22 cellular contexts compared by ENCODE assay signal in the genomic region with DNA sequence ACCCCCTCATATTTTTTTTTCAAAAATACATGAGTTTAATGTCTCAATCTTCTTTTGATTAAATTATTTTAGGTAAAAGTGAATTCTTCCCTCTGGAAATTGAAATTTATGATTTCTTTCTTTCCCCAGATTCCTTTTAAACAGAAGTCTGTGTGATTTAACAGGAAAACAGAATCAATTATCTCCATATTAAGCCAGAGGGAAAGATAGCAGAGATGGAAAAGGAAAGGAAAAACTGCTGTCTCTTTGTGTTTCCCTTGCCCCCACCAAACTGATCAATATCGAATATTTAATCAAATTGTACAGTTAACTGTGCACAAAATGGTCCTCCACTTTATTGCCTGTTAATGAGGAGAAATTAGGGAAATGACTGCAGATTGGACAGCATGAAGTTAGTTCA.
DNase-seq lines count a peak whose midpoint lies in the region; TF ChIP-seq lines count a peak whose summit lies in the region.
"Had no signal": no experiment of that assay in that cellular context is flagged by ENCODE, and none has a peak within 500 bp of the region (broad histone marks: within the 10 kb centered on the region; RNA-seq: fewer than 3 reads in every experiment).

No MANE protein-coding gene starts in this region.

- no peaks in the 10 kb centered on the region; the same call in 1 of the 2 replicates for H3K9me2 ChIP-seq in SK-N-SH

- H3F3A ChIP-seq in SK-N-SH (replicated peaks; ENCODE audit: insufficient read depth), result no peaks in the 10 kb centered on the region
- H3F3A ChIP-seq in smooth muscle cell (ENCODE audit: low read depth), result peaks cover 5% of the 10 kb centered on the region

- H3K27ac ChIP-seq in SK-N-SH (ENCODE audit: low read depth in 2 of 2, low read length in 1 of 2), result peak overlapping the region in 1 of 2 experiments; percentile 68; a peak in 1 of 4 replicates
- peak overlapping the region; percentile 9 for H3K27ac ChIP-seq in smooth muscle cell (ENCODE audit: low read depth)
- H3K27ac ChIP-seq in caudate nucleus (ENCODE audit: low read depth, low read length), result no peak overlapping the region
- H3K27ac ChIP-seq: 22Rv1, A549, BLaER1 had no signal

- TF ChIP-seq CTCF in BE2C (IDR thresholded peaks at IDR 0.05; ENCODE audit: low read depth, low read length) (no peak), SK-N-SH (IDR thresholded peaks at IDR 0.05) (no peak), smooth muscle cell (IDR thresholded peaks at IDR 0.05; ENCODE audit: borderline replicate concordance, insufficient read depth, poor library complexity, severe bottlenecking) (no peak)

- no peak overlapping the region for H3K4me3 ChIP-seq in BE2C (ENCODE audit: low read depth, low read length)
- no peak overlapping the region for H3K4me3 ChIP-seq in SK-N-SH (ENCODE audit: low read depth in 2 of 2, low read length in 1 of 2)
- H3K4me3 ChIP-seq in smooth muscle cell, result no peak overlapping the region
- H3K4me3 ChIP-seq: A549, BLaER1, GM12878 had no signal

- no peaks in the 10 kb centered on the region for H4K20me1 ChIP-seq in SK-N-SH (ENCODE audit: insufficient read depth)
- peaks cover 92% of the 10 kb centered on the region for H4K20me1 ChIP-seq in smooth muscle cell (ENCODE audit: low read depth)
- H4K20me1 ChIP-seq: BLaER1 had no signal

- POLR2A ChIA-PET in SK-N-SH (lab: Yijun Ruan, JAX), result no interaction called here

- H3K36me3 ChIP-seq in BE2C (no peaks in the 10 kb centered on the region), SK-N-SH (replicated peaks in 1 of 2; ENCODE audit: control insufficient read depth in 1 of 2, insufficient read depth in 2 of 2, low read length in 1 of 2) (no peaks in the 10 kb centered on the region), smooth muscle cell (ENCODE audit: low read depth) (no peaks in the 10 kb centered on the region)
- H3K36me3 ChIP-seq: BLaER1 had no signal

- CTCF ChIA-PET in SK-N-SH (lab: Yijun Ruan, JAX), result interaction anchor here (0.7 kb wide), 1 partner anchor 9 kb away, joined by 3 read pairs; no protein-coding TSS in a partner anchor

- TF ChIP-seq RAD21 in SK-N-SH (IDR thresholded peaks at IDR 0.05; ENCODE audit: low read length), result 0 out of 2 replicates have a peak, but pooled peaks have one; percentile 2

- no peaks in the 10 kb centered on the region for H3K27me3 ChIP-seq in BE2C
- H3K27me3 ChIP-seq in SK-N-SH (ENCODE audit: insufficient read depth), result no peaks in the 10 kb centered on the region
- no peaks in the 10 kb centered on the region for H3K27me3 ChIP-seq in smooth muscle cell (ENCODE audit: low read depth)
- H3K27me3 ChIP-seq: BLaER1 had no signal

- 0% methylated on average over 1 of the region's 1 CpG for WGBS in SK-N-SH (ENCODE audit: low lambda C conversion rate)
- WGBS in smooth muscle cell (ENCODE audit: low lambda C conversion rate), result 86% methylated on average over 1 of the region's 1 CpG

- H3K79me2 ChIP-seq in SK-N-SH (ENCODE audit: insufficient read depth) (no peaks in the 10 kb centered on the region), smooth muscle cell (ENCODE audit: low read depth) (no peaks in the 10 kb centered on the region)

- H3K4me1 ChIP-seq in BE2C (peaks cover 18% of the 10 kb centered on the region), SK-N-SH (ENCODE audit: control insufficient read depth in 1 of 2, insufficient read depth in 2 of 2, low read depth in 1 of 2, low read length in 1 of 2) (peaks cover 0 to 3% of the 10 kb centered on the region in 2 experiments; a peak in 2 of 4 replicates), smooth muscle cell (ENCODE audit: low read depth) (no peaks in the 10 kb centered on the region)
- H3K4me1 ChIP-seq: A549, BLaER1 had no signal

- no peaks in the 10 kb centered on the region for H3K9me3 ChIP-seq in BE2C
- H3K9me3 ChIP-seq in SK-N-SH, result no peaks in the 10 kb centered on the region
- H3K9me3 ChIP-seq in smooth muscle cell (replicated peaks; ENCODE audit: low read depth), result no peaks in the 10 kb centered on the region
- H3K9me3 ChIP-seq: A549, BLaER1 had no signal

- TF ChIP-seq EP300 in SK-N-SH (IDR thresholded peaks at IDR 0.05; ENCODE audit: borderline replicate concordance in 1 of 2, low read depth in 1 of 2, low read length in 1 of 2), result peak in 1 of 2 experiments; percentile 78; a peak in 2 of 4 replicates

- H3K9ac ChIP-seq in SK-N-SH (no peak overlapping the region), smooth muscle cell (ENCODE audit: low read depth) (no peak overlapping the region)
- H3K9ac ChIP-seq: BLaER1 had no signal

- DNase-seq in BE2C (peak; percentile 11), SK-N-SH (no peak), smooth muscle cell (lab: John Stamatoyannopoulos, UW; ENCODE audit: unreplicated experiment) (no peak), activated gamma-delta T cell treated with Interleukin-2 at 50 U/mL for 16 hours (no peak), caudate nucleus (lab: John Stamatoyannopoulos, UW) (no peak)
- DNase-seq: AML-193; C1 segment of cervical spinal cord; CD4-positive, alpha-beta memory T cell; CD4-positive, CD25-positive, alpha-beta regulatory T cell; CD8-positive, alpha-beta memory T cell; COR-L47; DMS 273 treated with DMSO at 0.1 percent for 48 hours; DMS153; DMS53; DMS79; DND-41; EL; GDM1 had no signal

- H2AFZ ChIP-seq in SK-N-SH (ENCODE audit: low read depth) (no peak overlapping the region), smooth muscle cell (ENCODE audit: low read depth) (no peak overlapping the region)

- no peak overlapping the region for H3K4me2 ChIP-seq in SK-N-SH
- H3K4me2 ChIP-seq in smooth muscle cell, result no peak overlapping the region
- H3K4me2 ChIP-seq: A549, BLaER1 had no signal

TF ChIP-seq in SK-N-SH, 30 proteins besides CTCF, POLR2A, EP300 and RAD21:
- TF ChIP-seq RCOR1 (IDR thresholded peaks at IDR 0.05; ENCODE audit: low read length), result peak; percentile 65
- TF ChIP-seq ZBTB33 (IDR thresholded peaks at IDR 0.05; ENCODE audit: borderline replicate concordance, low read depth), result no peak
- no peak for TF ChIP-seq FOXJ3 (CRISPR knock-in tag; IDR thresholded peaks at IDR 0.05)
- no peak for TF ChIP-seq EZH2phosphoT487 (IDR thresholded peaks at IDR 0.05; ENCODE audit: borderline replicate concordance, low read depth)
- no peak for TF ChIP-seq RFX5 (IDR thresholded peaks at IDR 0.05; ENCODE audit: low read length)
- TF ChIP-seq TEAD4 (IDR thresholded peaks at IDR 0.05; ENCODE audit: borderline replicate concordance, insufficient read depth), result 0 out of 2 replicates have a peak, but pooled peaks have one; percentile 17
- TF ChIP-seq GATA2 (CRISPR knock-in tag; IDR thresholded peaks at IDR 0.05), result peak; percentile 83
- no peak for TF ChIP-seq FOSL2 (IDR thresholded peaks at IDR 0.05; ENCODE audit: borderline replicate concordance, low read depth)
- TF ChIP-seq JUND (IDR thresholded peaks at IDR 0.05), result no peak
- TF ChIP-seq, protein P1, sequence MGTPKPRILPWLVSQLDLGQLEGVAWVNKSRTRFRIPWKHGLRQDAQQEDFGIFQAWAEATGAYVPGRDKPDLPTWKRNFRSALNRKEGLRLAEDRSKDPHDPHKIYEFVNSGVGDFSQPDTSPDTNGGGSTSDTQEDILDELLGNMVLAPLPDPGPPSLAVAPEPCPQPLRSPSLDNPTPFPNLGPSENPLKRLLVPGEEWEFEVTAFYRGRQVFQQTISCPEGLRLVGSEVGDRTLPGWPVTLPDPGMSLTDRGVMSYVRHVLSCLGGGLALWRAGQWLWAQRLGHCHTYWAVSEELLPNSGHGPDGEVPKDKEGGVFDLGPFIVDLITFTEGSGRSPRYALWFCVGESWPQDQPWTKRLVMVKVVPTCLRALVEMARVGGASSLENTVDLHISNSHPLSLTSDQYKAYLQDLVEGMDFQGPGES (IDR thresholded peaks at IDR 0.05; ENCODE audit: low read depth, low read length), result no peak
- TF ChIP-seq POLR2AphosphoS5 (IDR thresholded peaks at IDR 0.05; ENCODE audit: low read depth, low read length), result no peak
- 0 out of 2 replicates have a peak, but pooled peaks have one; percentile 32 for TF ChIP-seq MXI1 (IDR thresholded peaks at IDR 0.05; ENCODE audit: low read depth, low read length)
TF ChIP-seq in SK-N-SH: peak in this region for 4.
